22 cellular contexts compared by ENCODE assay signal in genomic region chr17:79952915-79953314, GRCh38.
DNase-seq lines count a peak whose midpoint lies in the region; ATAC-seq and TF ChIP-seq lines count a peak whose summit lies in the region.
"Had no signal": no experiment of that assay in that cellular context is flagged by ENCODE, and none has a peak within 500 bp of the region (broad histone marks: within the 10 kb centered on the region; RNA-seq: fewer than 3 reads in every experiment).

No MANE protein-coding gene starts in this region.

- H3K4me3 ChIP-seq in body of pancreas: no peak overlapping the region
- H3K4me3 ChIP-seq: esophagus squamous epithelium, GM12878 had no signal

- H3K27ac ChIP-seq in body of pancreas: peak overlapping the region; percentile 39 to 89 (median 84)
- peak overlapping the region; percentile 86 for H3K27ac ChIP-seq in temporal lobe (ENCODE audit: low read depth, low read length)

- H3K27ac Mint-ChIP-seq in activated naive CD4-positive, alpha-beta T cell treated with anti-CD3 and anti-CD28 coated beads, Interleukin-2, amount 10 ng/mL, durations not matched to agents 7 days and 5 days: no peak overlapping the region
- H3K27ac Mint-ChIP-seq: activated CD4-positive, alpha-beta T cell treated with anti-CD3 and anti-CD28 coated beads, Interleukin-2, amount 10 ng/mL, durations not matched to agents 7 days and 5 days; CD4-positive, CD25-positive, alpha-beta regulatory T cell had no signal

- peak; percentile 19 for ATAC-seq in body of pancreas
- ATAC-seq in Right ventricle myocardium inferior: no peak
- ATAC-seq: GM12878 had no signal

- H3K4me3 Mint-ChIP-seq in activated naive CD4-positive, alpha-beta T cell treated with anti-CD3 and anti-CD28 coated beads, Interleukin-2, amount 10 ng/mL, durations not matched to agents 7 days and 5 days: no peak overlapping the region
- H3K4me3 Mint-ChIP-seq: activated CD4-positive, alpha-beta T cell treated with anti-CD3 and anti-CD28 coated beads, Interleukin-2, amount 10 ng/mL, durations not matched to agents 7 days and 5 days; central memory CD8-positive, alpha-beta T cell; IgD-negative memory B cell had no signal

- 23 to 30% methylated on average over 7 of the region's 7 CpGs for WGBS in body of pancreas, 2 donors

- no peaks in the 10 kb centered on the region for H3K9me3 ChIP-seq in body of pancreas
- H3K9me3 ChIP-seq: esophagus squamous epithelium had no signal

- CTCF ChIA-PET in activated naive CD4-positive, alpha-beta T cell treated with anti-CD3 and anti-CD28 coated beads, Interleukin-2, amount 10 ng/mL, durations not matched to agents 7 days and 5 days (lab: Charles Lee): interaction anchor here (1.9 kb wide), 1 partner anchor 18 kb away, joined by 5 read pairs; no protein-coding TSS in a partner anchor

- no peaks in the 10 kb centered on the region for H3K9me3 Mint-ChIP-seq in activated naive CD4-positive, alpha-beta T cell treated with anti-CD3 and anti-CD28 coated beads, Interleukin-2, amount 10 ng/mL, durations not matched to agents 7 days and 5 days
- H3K9me3 Mint-ChIP-seq: activated CD4-positive, alpha-beta T cell treated with anti-CD3 and anti-CD28 coated beads, Interleukin-2, amount 10 ng/mL, durations not matched to agents 7 days and 5 days; central memory CD8-positive, alpha-beta T cell; IgD-negative memory B cell had no signal

- TF ChIP-seq POLR2A in body of pancreas (IDR thresholded peaks at IDR 0.05): no peak

- intact Hi-C loops in body of pancreas (cut with DNase I): no loop called here
- intact Hi-C loops in Right ventricle myocardium inferior (cut with DNase I): no loop called here

- no peaks in the 10 kb centered on the region for H3K27me3 ChIP-seq in body of pancreas
- H3K27me3 ChIP-seq: esophagus squamous epithelium had no signal

- DNase-seq in activated naive CD4-positive, alpha-beta T cell treated with anti-CD3 and anti-CD28 coated beads, Interleukin-2, amount 10 ng/mL, durations not matched to agents 7 days and 5 days: peak; percentile 12
- no peak for DNase-seq in activated naive CD4-positive, alpha-beta T cell treated with anti-CD3 and anti-CD28 coated beads, Interleukin-2, amount 50 U/mL, for 16 hours
- DNase-seq in body of pancreas (peak in 2 of 4 donors; percentile 26 to 56), mesenteric fat pad (ENCODE audit: low spot score) (peak; percentile 35), NCI-H748 treated with DMSO at 0.1 percent for 48 hours (lab: John Stamatoyannopoulos, UW) (no peak), Right ventricle myocardium inferior (ENCODE audit: missing footprints) (no peak), cortex of kidney (lab: John Stamatoyannopoulos, UW) (no peak)
- DNase-seq: activated CD4-positive, alpha-beta T cell treated with anti-CD3 and anti-CD28 coated beads, Interleukin-2, amount 10 ng/mL, durations not matched to agents 7 days and 5 days; activated gamma-delta T cell; CD4-positive, CD25-positive, alpha-beta regulatory T cell; effector CD8-positive, alpha-beta T cell; esophagus squamous epithelium; GF-D8; GOT3; midbrain; NCI-H1436; NCI-H2171; NCI-H69 had no signal

- peaks cover 28% of the 10 kb centered on the region for H3K27me3 Mint-ChIP-seq in activated naive CD4-positive, alpha-beta T cell treated with anti-CD3 and anti-CD28 coated beads, Interleukin-2, amount 10 ng/mL, durations not matched to agents 7 days and 5 days
- H3K27me3 Mint-ChIP-seq: IgD-negative memory B cell had no signal

- no peaks in the 10 kb centered on the region for H3K4me1 Mint-ChIP-seq in activated naive CD4-positive, alpha-beta T cell treated with anti-CD3 and anti-CD28 coated beads, Interleukin-2, amount 10 ng/mL, durations not matched to agents 7 days and 5 days
- H3K4me1 Mint-ChIP-seq: activated CD4-positive, alpha-beta T cell treated with anti-CD3 and anti-CD28 coated beads, Interleukin-2, amount 10 ng/mL, durations not matched to agents 7 days and 5 days; CD4-positive, CD25-positive, alpha-beta regulatory T cell; central memory CD8-positive, alpha-beta T cell had no signal

- H3K4me1 ChIP-seq in body of pancreas: peaks cover 44% of the 10 kb centered on the region

- TF ChIP-seq CTCF in body of pancreas (IDR thresholded peaks at IDR 0.05): no peak

- no peaks in the 10 kb centered on the region for H3K36me3 Mint-ChIP-seq in activated naive CD4-positive, alpha-beta T cell treated with anti-CD3 and anti-CD28 coated beads, Interleukin-2, amount 10 ng/mL, durations not matched to agents 7 days and 5 days
- H3K36me3 Mint-ChIP-seq: CD4-positive, CD25-positive, alpha-beta regulatory T cell; IgD-negative memory B cell had no signal

- H3K36me3 ChIP-seq in body of pancreas (replicated peaks in 1 of 2; ENCODE audit: insufficient read depth in 1 of 2, low read depth in 2 of 2): no peaks in the 10 kb centered on the region

Comparison
In these comparisons a context has a peak if more than half of its experiments do, and no peak if none do; other contexts are left out.
1. DNase-seq: peak in activated naive CD4-positive, alpha-beta T cell treated with anti-CD3 and anti-CD28 coated beads, Interleukin-2, amount 10 ng/mL, durations not matched to agents 7 days and 5 days (single experiment) and mesenteric fat pad (single experiment); none in activated naive CD4-positive, alpha-beta T cell treated with anti-CD3 and anti-CD28 coated beads, Interleukin-2, amount 50 U/mL, for 16 hours (single experiment), NCI-H748 treated with DMSO at 0.1 percent for 48 hours (single experiment), Right ventricle myocardium inferior (single experiment) and cortex of kidney (single experiment).